Comparison of ENCODE assay signal across 10 cellular contexts in genomic region chr14:102900631-102901571, GRCh38. TPM values are rescaled to one million over a fixed set of nuclear protein-coding genes. Genes with fewer than 3 reads are reported as not detected.
DNase-seq lines count a peak whose midpoint lies in the region; ATAC-seq and TF ChIP-seq lines count a peak whose summit lies in the region.
"Had no signal": no experiment of that assay in that cellular context is flagged by ENCODE, and none has a peak within 500 bp of the region (broad histone marks: within the 10 kb centered on the region; RNA-seq: fewer than 3 reads in every experiment).

No MANE protein-coding gene starts in this region.

- TF ChIP-seq CTCF in SK-N-SH (IDR thresholded peaks at IDR 0.05) (no peak), GM23338 (conservative IDR thresholded peaks at IDR 0.05; ENCODE audit: low read depth in 2 of 2) (no peak), osteoblast (IDR thresholded peaks at IDR 0.05; ENCODE audit: extremely low read depth, low read depth, low read length) (no peak), MCF 10A (IDR thresholded peaks at IDR 0.05; ENCODE audit: unreplicated experiment) (no peak)

- H3K9me3 ChIP-seq in SK-N-SH: no peaks in the 10 kb centered on the region
- H3K9me3 ChIP-seq in osteoblast (ENCODE audit: low read depth, low read length): no peaks in the 10 kb centered on the region
- H3K9me3 ChIP-seq: A549 had no signal

- H3K27me3 Mint-ChIP-seq in GM23338 (ENCODE audit: insufficient read depth, low read depth, poor library complexity): peaks cover 4% of the 10 kb centered on the region
- no peaks in the 10 kb centered on the region for H3K27me3 Mint-ChIP-seq in MCF 10A (ENCODE audit: insufficient read depth, unreplicated experiment)

- H3K4me2 ChIP-seq in SK-N-SH (no peak overlapping the region), GM23338 (no peak overlapping the region), osteoblast (ENCODE audit: insufficient read depth, low read length) (no peak overlapping the region)
- H3K4me2 ChIP-seq: A549 had no signal

- TF ChIP-seq RAD21 in SK-N-SH (IDR thresholded peaks at IDR 0.05; ENCODE audit: low read length): no peak

- H4K20me1 ChIP-seq in SK-N-SH (ENCODE audit: insufficient read depth): no peaks in the 10 kb centered on the region
- H4K20me1 ChIP-seq in GM23338 (replicated peaks; ENCODE audit: insufficient read depth): no peaks in the 10 kb centered on the region
- H4K20me1 ChIP-seq in osteoblast (ENCODE audit: insufficient read depth, low read length): no peaks in the 10 kb centered on the region

- H3K27me3 ChIP-seq in SK-N-SH (ENCODE audit: insufficient read depth) (no peaks in the 10 kb centered on the region), GM23338 (ENCODE audit: insufficient read depth) (no peaks in the 10 kb centered on the region), osteoblast (ENCODE audit: insufficient read depth, low read length) (no peaks in the 10 kb centered on the region)

- H3K9me2 ChIP-seq in SK-N-SH (no peaks in the 10 kb centered on the region), GM23338 (ENCODE audit: insufficient read depth) (no peaks in the 10 kb centered on the region)

- H3K36me3 ChIP-seq in SK-N-SH (replicated peaks in 1 of 2; ENCODE audit: control insufficient read depth in 1 of 2, insufficient read depth in 2 of 2, low read length in 1 of 2) (peaks cover 17 to 18% of the 10 kb centered on the region in 2 experiments), GM23338 (ENCODE audit: insufficient read depth) (no peaks in the 10 kb centered on the region), osteoblast (ENCODE audit: insufficient read depth, low read length) (peaks cover 31% of the 10 kb centered on the region)

- H3K4me3 ChIP-seq in SK-N-SH (ENCODE audit: low read depth in 2 of 2, low read length in 1 of 2): no peak overlapping the region
- H3K4me3 ChIP-seq in GM23338: no peak overlapping the region
- H3K4me3 ChIP-seq in osteoblast (ENCODE audit: insufficient read depth, low read length): no peak overlapping the region
- H3K4me3 ChIP-seq: A549 had no signal

- no peak overlapping the region for H3K27ac ChIP-seq in SK-N-SH (ENCODE audit: low read depth in 2 of 2, low read length in 1 of 2)
- peak overlapping the region; percentile 63; the same call in 1 of the 2 replicates for H3K27ac ChIP-seq in GM23338 (ENCODE audit: low read depth)
- H3K27ac ChIP-seq in osteoblast (ENCODE audit: low read depth, low read length): no peak overlapping the region
- H3K27ac ChIP-seq: A549 had no signal

- H3K4me1 ChIP-seq in SK-N-SH (ENCODE audit: control insufficient read depth in 1 of 2, insufficient read depth in 2 of 2, low read depth in 1 of 2, low read length in 1 of 2) (no peaks in the 10 kb centered on the region; a peak in 1 of 4 replicates), GM23338 (ENCODE audit: insufficient read depth) (no peaks in the 10 kb centered on the region), osteoblast (ENCODE audit: insufficient read depth, low read length) (no peaks in the 10 kb centered on the region)
- H3K4me1 ChIP-seq: A549 had no signal

- intact Hi-C loops in MCF 10A (cut with micrococcal nuclease) (no loop called here), head of caudate nucleus (cut with DNase I) (no loop called here)

- no peak for TF ChIP-seq EP300 in SK-N-SH (IDR thresholded peaks at IDR 0.05; ENCODE audit: borderline replicate concordance in 1 of 2, low read depth in 1 of 2, low read length in 1 of 2)

- H3K4me3 Mint-ChIP-seq in GM23338 (no peak overlapping the region), MCF 10A (ENCODE audit: unreplicated experiment) (no peak overlapping the region)

- POLR2A ChIA-PET in SK-N-SH (lab: Yijun Ruan, JAX): no interaction called here
- POLR2A ChIA-PET in MCF 10A (lab: Yijun Ruan, JAX): no interaction called here

- H3K9ac ChIP-seq in SK-N-SH: no peak overlapping the region

- H3K9me3 Mint-ChIP-seq in GM23338 (peaks cover 10% of the 10 kb centered on the region), MCF 10A (ENCODE audit: unreplicated experiment) (no peaks in the 10 kb centered on the region)

- peak; percentile 17 for DNase-seq in SK-N-SH
- no peak for DNase-seq in GM23338 (ENCODE audit: low spot score)
- DNase-seq in NAMALWA (ENCODE audit: low spot score): peak; percentile 61
- DNase-seq in osteoblast (ENCODE audit: insufficient read length, low spot score, missing footprints): peak; percentile 58
- no peak for DNase-seq in MCF 10A (ENCODE audit: unreplicated experiment)
- DNase-seq in head of caudate nucleus: no peak
- no peak for DNase-seq in NCI-H69 (lab: John Stamatoyannopoulos, UW)

- H3K36me3 Mint-ChIP-seq in GM23338 (ENCODE audit: low read depth) (peaks cover 17% of the 10 kb centered on the region), MCF 10A (ENCODE audit: insufficient read depth, unreplicated experiment) (peaks cover 39% of the 10 kb centered on the region)

- CTCF ChIA-PET in SK-N-SH (lab: Yijun Ruan, JAX) (no interaction called here), MCF 10A (lab: Yijun Ruan, JAX) (interaction anchor here (0.5 kb wide), 1 partner anchor 10 kb away, joined by 3 read pairs; no protein-coding TSS in a partner anchor)

- peaks cover 1% of the 10 kb centered on the region for H3F3A ChIP-seq in SK-N-SH (replicated peaks; ENCODE audit: insufficient read depth)
- H3F3A ChIP-seq in GM23338 (replicated peaks; ENCODE audit: low read depth): 0 out of 2 replicates have a peak, but pooled peaks cover 4% of the 10 kb centered on the region

- 94% methylated on average over 27 of the region's 39 CpGs for WGBS in SK-N-SH (ENCODE audit: low lambda C conversion rate)

- no peak overlapping the region for H2AFZ ChIP-seq in SK-N-SH (ENCODE audit: low read depth)
- no peak overlapping the region for H2AFZ ChIP-seq in GM23338
- H2AFZ ChIP-seq in osteoblast (ENCODE audit: low read length): no peak overlapping the region

- H3K27ac Mint-ChIP-seq in GM23338 (peak overlapping the region; percentile 24; the same call in 1 of the 2 replicates), MCF 10A (ENCODE audit: low read depth, unreplicated experiment) (no peak overlapping the region)

- no TSS peak for BruUV-seq in MCF 10A (replicated peaks; lab: Mats Ljungman, UMichigan)

- H3K79me2 ChIP-seq in SK-N-SH (ENCODE audit: insufficient read depth) (no peaks in the 10 kb centered on the region), GM23338 (replicated peaks; ENCODE audit: insufficient read depth) (no peaks in the 10 kb centered on the region), osteoblast (ENCODE audit: insufficient read depth, low read length) (no peaks in the 10 kb centered on the region)

- ATAC-seq in SK-N-SH treated with all-trans-retinoic acid at 6 μM for 48 hours: no peak
- no peak for ATAC-seq in GM23338
- ATAC-seq: A549 had no signal

- H3K4me1 Mint-ChIP-seq in GM23338 (peaks cover 4% of the 10 kb centered on the region; the same call in 2 of the 3 replicates), MCF 10A (ENCODE audit: insufficient read depth, unreplicated experiment) (no peaks in the 10 kb centered on the region)

TF ChIP-seq in SK-N-SH, 30 proteins besides CTCF, POLR2A, EP300 and RAD21:
- TF ChIP-seq GABPA (IDR thresholded peaks at IDR 0.05; ENCODE audit: low read depth) (no peak), CHD2 (IDR thresholded peaks at IDR 0.05; ENCODE audit: low read length, partially characterized antibody) (no peak), RCOR1 (IDR thresholded peaks at IDR 0.05; ENCODE audit: low read length) (no peak), USF2 (IDR thresholded peaks at IDR 0.05; ENCODE audit: borderline replicate concordance, low read depth, low read length) (no peak)

TF ChIP-seq in GM23338, 12 proteins besides CTCF, POLR2A, EP300 and RAD21 (continues in another document):
- TF ChIP-seq STAT1 (IDR thresholded peaks at IDR 0.05; ENCODE audit: unreplicated experiment) (no peak), POLR2AphosphoS5 (IDR thresholded peaks at IDR 0.05; ENCODE audit: low read depth) (no peak), REST (IDR thresholded peaks at IDR 0.05; ENCODE audit: unreplicated experiment) (no peak), ZNF114 (CRISPR knock-in tag; IDR thresholded peaks at IDR 0.05) (no peak), EZH2 (IDR thresholded peaks at IDR 0.05; ENCODE audit: low read depth, unreplicated experiment) (no peak)

RNA-seq across cellular contexts. Expression of gene AMN, which starts 21.6 kb away (rescaled TPM):
- polyA plus RNA-seq in SK-N-SH (2012; rRNA removed) (0.03 TPM in 1 of 2 replicates, not detected in the other), GM23338 (2016; fragmentation: Nextera tagmentation; extraction: Ambion mirVana) (1.2 and 1.6 TPM in 2 replicates)
- polyA plus RNA-seq in SK-N-SH (2012; cell fraction: cytosol; rRNA removed): 0.01 TPM in 1 of 2 replicates, not detected in the other
- polyA plus RNA-seq in SK-N-SH (2012; cell fraction: nucleus; rRNA removed): 0.21 and 0.25 TPM in 2 replicates
- total RNA-seq in GM23338 (2014; rRNA removed; shearing (Covaris generic)): 0.16 and 0.69 TPM in 2 replicates
- total RNA-seq in osteoblast (under 0.01 and 0.29 TPM in 2 replicates), MCF 10A (2022) (0.29 TPM in 1 of 2 replicates, not detected in the other)
- total RNA-seq: LHCN-M2 had no signal

Comparison
In these comparisons a context has a peak if more than half of its experiments do, and no peak if none do; other contexts are left out.
1. DNase-seq: peak in SK-N-SH (single experiment), NAMALWA (single experiment) and osteoblast (single experiment); none in GM23338 (single experiment), MCF 10A (single experiment), head of caudate nucleus (0 of 42) and NCI-H69 (single experiment).